ENCODE assay signal across 31 cellular contexts in the genomic region with DNA sequence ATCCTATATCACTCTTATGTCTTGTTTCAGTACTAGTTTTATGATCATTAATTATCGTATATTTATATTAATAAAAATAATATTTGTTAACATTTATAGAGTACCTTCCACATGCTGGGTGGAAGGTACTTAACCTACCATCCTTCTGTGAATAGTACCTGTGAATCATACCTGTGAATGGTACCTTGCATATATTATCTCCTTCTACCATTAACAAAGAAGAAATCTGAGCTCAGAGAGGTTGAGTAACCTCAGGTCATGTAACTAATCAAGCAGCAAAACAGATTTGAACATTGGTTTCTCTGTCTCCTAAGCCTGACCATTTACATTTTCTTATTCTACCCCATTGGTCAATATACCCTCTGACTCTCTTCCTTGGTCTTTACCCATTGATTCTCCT.
"Had no signal": no experiment of that assay in that cellular context is flagged by ENCODE, and none has a peak within 500 bp of the region (broad histone marks: within the 10 kb centered on the region; RNA-seq: fewer than 3 reads in every experiment).

No MANE protein-coding gene starts in this region.

- H3K27ac Mint-ChIP-seq: naive thymus-derived CD4-positive, alpha-beta T cell; natural killer cell; nephron; neural progenitor cell; progenitor cell of endocrine pancreas; stimulated activated memory B cell treated with anti-CD40 and anti-IgM and Interleukin-4, amounts not matched to agents 10 μg/mL and 1 μg/mL and 100 μg/mL, for 72 hours; stimulated activated naive CD8-positive, alpha-beta T cell treated with anti-CD3 and anti-CD28 coated beads, Interleukin-15, amount 100 ng/mL, for 72 hours had no signal

- H3K9me3 Mint-ChIP-seq: stimulated activated naive CD8-positive, alpha-beta T cell treated with anti-CD3 and anti-CD28 coated beads, Interleukin-15, amount 100 ng/mL, for 72 hours had no signal

- H3K27me3 Mint-ChIP-seq: progenitor cell of endocrine pancreas; stimulated activated memory B cell treated with anti-CD40 and anti-IgM and Interleukin-4, amounts not matched to agents 10 μg/mL and 1 μg/mL and 100 μg/mL, for 72 hours; stimulated activated naive CD8-positive, alpha-beta T cell treated with anti-CD3 and anti-CD28 coated beads, Interleukin-15, amount 100 ng/mL, for 72 hours had no signal

- H3K36me3 ChIP-seq: ovary, right lobe of liver, spleen, thoracic aorta, thyroid gland, tibial nerve, upper lobe of left lung, vagina had no signal

- H3K79me2 ChIP-seq: parathyroid adenoma had no signal

- H3K4me1 Mint-ChIP-seq: naive thymus-derived CD4-positive, alpha-beta T cell; natural killer cell; nephron; neural progenitor cell; stimulated activated memory B cell treated with anti-CD40 and anti-IgM and Interleukin-4, amounts not matched to agents 10 μg/mL and 1 μg/mL and 100 μg/mL, for 72 hours; stimulated activated naive CD8-positive, alpha-beta T cell treated with anti-CD3 and anti-CD28 coated beads, Interleukin-15, amount 100 ng/mL, for 72 hours had no signal

- H3K4me3 Mint-ChIP-seq: naive thymus-derived CD4-positive, alpha-beta T cell; natural killer cell; nephron; neural progenitor cell; stimulated activated memory B cell treated with anti-CD40 and anti-IgM and Interleukin-4, amounts not matched to agents 10 μg/mL and 1 μg/mL and 100 μg/mL, for 72 hours; stimulated activated naive CD8-positive, alpha-beta T cell treated with anti-CD3 and anti-CD28 coated beads, Interleukin-15, amount 100 ng/mL, for 72 hours had no signal

- H3K27ac ChIP-seq: neural progenitor cell, ovary, parathyroid adenoma, psoas muscle, right lobe of liver, skin epidermis, spleen, thoracic aorta, thyroid gland, tibial nerve, upper lobe of left lung, vagina had no signal

- H3K9me3 ChIP-seq: ovary, psoas muscle, right lobe of liver, thoracic aorta, thyroid gland, upper lobe of left lung, vagina had no signal

- DNase-seq: naive thymus-derived CD4-positive, alpha-beta T cell; natural killer cell; occipital lobe; ovary; posterior cingulate gyrus; psoas muscle; right cardiac atrium; right lobe of liver; spleen; stimulated activated CD4-positive, alpha-beta T cell treated with anti-CD3 and anti-CD28 coated beads, Interleukin-15, amount 100 ng/mL, for 24 hours; stimulated activated CD4-positive, alpha-beta T cell treated with anti-CD3 and anti-CD28 coated beads, Interleukin-2, amount 100 ng/mL, for 24 hours; stimulated activated CD4-positive, alpha-beta T cell treated with anti-CD3 and anti-CD28 coated beads, Interleukin-2, amount 100 ng/mL, for 48 hours; stimulated activated CD4-positive, alpha-beta T cell treated with anti-CD3 and anti-CD28 coated beads, Interleukin-4, amount 100 ng/mL, for 4 hours; stimulated activated CD8-positive, alpha-beta memory T cell treated with anti-CD3 and anti-CD28 coated beads, Interleukin-4, amount 100 ng/mL, for 48 hours; stimulated activated naive CD4-positive, alpha-beta T cell; stimulated activated naive CD8-positive, alpha-beta T cell treated with anti-CD3 and anti-CD28 coated beads, Interleukin-15, amount 100 ng/mL, for 72 hours; stimulated activated naive CD8-positive, alpha-beta T cell treated with anti-CD3 and anti-CD28 coated beads, Interleukin-15, Interleukin-2, amounts not matched to agents 100 U/mL and 50 U/mL, for 24 hours; thyroid gland; trophoblast cell; upper lobe of left lung had no signal

- H3K36me3 Mint-ChIP-seq: naive thymus-derived CD4-positive, alpha-beta T cell; stimulated activated memory B cell treated with anti-CD40 and anti-IgM and Interleukin-4, amounts not matched to agents 10 μg/mL and 1 μg/mL and 100 μg/mL, for 72 hours had no signal

- FAIRE-seq: urothelium cell line had no signal

- H3K27me3 ChIP-seq: neural progenitor cell, ovary, right lobe of liver, spleen, thyroid gland, tibial nerve, upper lobe of left lung, vagina had no signal

- H2AFZ ChIP-seq: neural progenitor cell, parathyroid adenoma had no signal

- H3K9ac ChIP-seq: neural progenitor cell, parathyroid adenoma had no signal

- H3K4me3 ChIP-seq: neural progenitor cell, ovary, psoas muscle, right lobe of liver, skin epidermis, smooth muscle cell, spleen, thoracic aorta, thyroid gland, tibial nerve, upper lobe of left lung, vagina had no signal

- H3K4me2 ChIP-seq: neural progenitor cell, smooth muscle cell had no signal

- H3K4me1 ChIP-seq: neural progenitor cell, parathyroid adenoma, psoas muscle, right lobe of liver, spleen, thyroid gland, upper lobe of left lung, vagina had no signal
